In genomic region chr19:37468961-37469777, GRCh38 we compare ENCODE assay signal across 8 cellular contexts. TPM values are rescaled to one million over a fixed set of nuclear protein-coding genes. Genes with fewer than 3 reads are reported as not detected.
DNase-seq lines count a peak whose midpoint lies in the region; ATAC-seq, FAIRE-seq and TF ChIP-seq lines count a peak whose summit lies in the region.

ZNF570 (plus strand) TSS chr19:37469356; CDS start chr19:37470355, 999 bp downstream.

- ATAC-seq in GM18861 (IDR thresholded peaks at IDR 0.05; ENCODE audit: unreplicated experiment): peak; percentile 63
- peak; percentile 57 for ATAC-seq in HG03108 (IDR thresholded peaks at IDR 0.05; ENCODE audit: unreplicated experiment)
- ATAC-seq in HepG2: peak; percentile 87

- CTCF ChIA-PET in HepG2 (lab: Yijun Ruan, JAX; ENCODE audit: low intra/inter-chr PET ratio, low total read pairs): no interaction called here

- H3K9me3 Mint-ChIP-seq in dendritic cell treated with granulocyte-macrophage colony-stimulating factor and Interleukin-4, amounts not matched to agents 40 ng/mL and 50 ng/mL, for 4 days: peaks cover 20% of the 10 kb centered on the region

- H3K79me2 ChIP-seq in HepG2 (ENCODE audit: insufficient read depth, low read length): no peaks in the 10 kb centered on the region

- H3K36me3 ChIP-seq in HepG2 (replicated peaks in 1 of 2; ENCODE audit: control insufficient read depth in 1 of 2, insufficient read depth in 2 of 2, low read length in 2 of 2): peaks cover 0 to 5% of the 10 kb centered on the region in 2 experiments; a peak in 1 of 5 replicates

- no peak for TF ChIP-seq CTCF in HepG2 (CRISPR knock-in tag; IDR thresholded peaks at IDR 0.05)

- H4K20me1 ChIP-seq in HepG2 (ENCODE audit: insufficient read depth, low read length): no peaks in the 10 kb centered on the region

- H3K27ac Mint-ChIP-seq in dendritic cell treated with granulocyte-macrophage colony-stimulating factor and Interleukin-4, amounts not matched to agents 40 ng/mL and 50 ng/mL, for 4 days: peak within 1 kb of the TSS; percentile 92

- intact Hi-C loops in dendritic cell treated with granulocyte-macrophage colony-stimulating factor and Interleukin-4, amounts not matched to agents 40 ng/mL and 50 ng/mL, for 4 days (cut with micrococcal nuclease): loop anchor here (2.0 to 10.0 kb wide), 4 partner anchors 126 to 802 kb away; partner anchors contain the start of genes ZNF383, ZNF461, ZNF540 and ZNF571
- intact Hi-C loops in HepG2 (cut with micrococcal nuclease; ENCODE audit: unreplicated experiment): loop anchor here (5.0 to 10.0 kb wide), 4 partner anchors 97 to 552 kb away; partner anchors contain the start of genes ZFP30, ZNF527, ZNF568 and ZNF829

- peak; percentile 77 to 85 for TF ChIP-seq POLR2A in HepG2 (IDR thresholded peaks at IDR 0.05; ENCODE audit: insufficient read depth in 1 of 2, low read depth in 2 of 2, low read length in 2 of 2)

- H3K36me3 Mint-ChIP-seq in dendritic cell treated with granulocyte-macrophage colony-stimulating factor and Interleukin-4, amounts not matched to agents 40 ng/mL and 50 ng/mL, for 4 days (ENCODE audit: low read depth): peaks cover 50% of the 10 kb centered on the region

- H3K4me2 ChIP-seq in HepG2 (ENCODE audit: low read depth, low read length): peak within 1 kb of the TSS; percentile 83

- DNase-seq in 8988T (peak; percentile 70), NCI-H510A (lab: John Stamatoyannopoulos, UW) (peak; percentile 85), HepG2 (ENCODE audit: low spot score) (peak; percentile 72)
- peak; percentile 86 for DNase-seq in activated CD4-positive, alpha-beta T cell treated with anti-CD3 and anti-CD28 coated beads, Interleukin-2, amount 50 U/mL, for 1 hour
- DNase-seq in stimulated activated CD4-positive, alpha-beta T cell treated with anti-CD3 and anti-CD28 coated beads, Interleukin-2, amount 100 ng/mL, for 4 hours (ENCODE audit: low read depth): peak; percentile 81

- TF ChIP-seq RAD21 in HepG2 (CRISPR knock-in tag; IDR thresholded peaks at IDR 0.05): no peak

- H3K4me3 Mint-ChIP-seq in dendritic cell treated with granulocyte-macrophage colony-stimulating factor and Interleukin-4, amounts not matched to agents 40 ng/mL and 50 ng/mL, for 4 days: peak within 1 kb of the TSS; percentile 96

- POLR2A ChIA-PET in HepG2 (lab: Yijun Ruan, JAX): interaction anchor here (0.7 to 1.5 kb wide), 7 partner anchors 98 to 803 kb away, joined by 3 to 7 read pairs (median 3); partner anchors contain the start of genes ZNF345, ZNF461, ZNF527 and ZNF540

- peak; percentile 71 for FAIRE-seq in HepG2 (lab: Jason Lieb, UNC)

- TF ChIP-seq EP300 in HepG2 (IDR thresholded peaks at IDR 0.05; ENCODE audit: low read depth in 2 of 2, low read length in 2 of 2): no peak
- TF ChIP-seq EP300 in HepG2 (CRISPR knock-in tag; IDR thresholded peaks at IDR 0.05; ENCODE audit: borderline replicate concordance): no peak

- in situ Hi-C loops in HepG2 (cut with HindIII; ENCODE audit: extremely low pct_ligation_motif_present, low pct_unique_long_range_greater_than_20kb): no loop called here

- WGBS in HepG2 (ENCODE audit: low lambda C conversion rate): 83% methylated on average over 11 of the region's 63 CpGs

- peaks cover 30% of the 10 kb centered on the region for H3K4me1 ChIP-seq in HepG2 (ENCODE audit: insufficient read depth, low read length)

- no peaks in the 10 kb centered on the region; a peak in 1 of 5 replicates for H3K27me3 ChIP-seq in HepG2 (ENCODE audit: control insufficient read depth in 1 of 2, insufficient read depth in 2 of 2, low read length in 2 of 2)

- H3K9ac ChIP-seq in HepG2 (ENCODE audit: insufficient read depth, low read depth, low read length): peak within 1 kb of the TSS; percentile 72

- H2AFZ ChIP-seq in HepG2 (ENCODE audit: low read length): peak within 1 kb of the TSS; percentile 73

- peaks cover 23% of the 10 kb centered on the region for H3K4me1 Mint-ChIP-seq in dendritic cell treated with granulocyte-macrophage colony-stimulating factor and Interleukin-4, amounts not matched to agents 40 ng/mL and 50 ng/mL, for 4 days (ENCODE audit: low read depth)

- no peaks in the 10 kb centered on the region for H3K27me3 Mint-ChIP-seq in dendritic cell treated with granulocyte-macrophage colony-stimulating factor and Interleukin-4, amounts not matched to agents 40 ng/mL and 50 ng/mL, for 4 days

- peak within 1 kb of the TSS; percentile 80 to 94 (median 85) for H3K4me3 ChIP-seq in HepG2 (replicated peaks in 1 of 3; ENCODE audit: insufficient read depth in 1 of 3, low read depth in 2 of 3, low read length in 3 of 3)

- peak within 1 kb of the TSS; percentile 89 for H3K27ac ChIP-seq in HepG2 (ENCODE audit: extremely low read length, insufficient read depth, low read length)

- BruUV-seq in HepG2 (replicated peaks; lab: Mats Ljungman, UMichigan): no TSS peak

- peaks cover 26% of the 10 kb centered on the region for H3K9me3 ChIP-seq in HepG2 (ENCODE audit: low read length)

TF ChIP-seq in HepG2, 621 proteins besides CTCF, POLR2A, EP300 and RAD21 (continues in another document):
- TF ChIP-seq ZNF879 (CRISPR knock-in tag; IDR thresholded peaks at IDR 0.05): 0 out of 2 replicates have a peak, but pooled peaks have one; percentile 60
- TF ChIP-seq SPEN (CRISPR knock-in tag; IDR thresholded peaks at IDR 0.05; ENCODE audit: low read depth): peak; percentile 80
- TF ChIP-seq RBFOX2 (IDR thresholded peaks at IDR 0.05; ENCODE audit: low read depth, low read length): peak; percentile 78
- 0 out of 2 replicates have a peak, but pooled peaks have one; percentile 69 for TF ChIP-seq PAX8 (CRISPR knock-in tag; IDR thresholded peaks at IDR 0.05; ENCODE audit: borderline replicate concordance)
- TF ChIP-seq XBP1 (CRISPR knock-in tag; IDR thresholded peaks at IDR 0.05): 0 out of 2 replicates have a peak, but pooled peaks have one; percentile 33
- peak; percentile 79 for TF ChIP-seq KMT2A (CRISPR knock-in tag; IDR thresholded peaks at IDR 0.05)
- TF ChIP-seq ZNF614 (CRISPR knock-in tag; IDR thresholded peaks at IDR 0.05; ENCODE audit: borderline replicate concordance): peak; percentile 48; the same call in 1 of the 2 replicates
- peak; percentile 39; the same call in 1 of the 2 replicates for TF ChIP-seq FOXP4 (CRISPR knock-in tag; IDR thresholded peaks at IDR 0.05)
- TF ChIP-seq SP5 (CRISPR knock-in tag; IDR thresholded peaks at IDR 0.05; ENCODE audit: borderline replicate concordance, low read depth): 0 out of 2 replicates have a peak, but pooled peaks have one; percentile 8
- no peak for TF ChIP-seq TRIM22 (IDR thresholded peaks at IDR 0.05)
- no peak for TF ChIP-seq ZSCAN21 (CRISPR knock-in tag; IDR thresholded peaks at IDR 0.05; ENCODE audit: borderline replicate concordance)
- peak; percentile 71; the same call in 1 of the 2 replicates for TF ChIP-seq YEATS4 (CRISPR knock-in tag; IDR thresholded peaks at IDR 0.05; ENCODE audit: borderline replicate concordance)

RNA-seq across cellular contexts. Expression of gene ZNF570, which starts in this region (rescaled TPM):
- 4.4 and 6.0 TPM in 2 replicates for total RNA-seq in HepG2 (2016; rRNA removed; fragmentation: Illumina TruSeq; extraction: Trizol)
- 0.88 and 0.91 TPM in 2 replicates for total RNA-seq in HepG2 (2016; cell fraction: cytosol; rRNA removed; fragmentation: Illumina TruSeq; extraction: Trizol; ENCODE audit: low read depth)
- total RNA-seq in HepG2 (2016; cell fraction: insoluble cytoplasmic fraction; rRNA removed; fragmentation: Illumina TruSeq; extraction: Trizol): 3.9 and 4.9 TPM in 2 replicates
- total RNA-seq in HepG2 (2016; cell fraction: membrane; rRNA removed; fragmentation: Illumina TruSeq; extraction: Trizol): 2.0 TPM in 2 replicates
- total RNA-seq in HepG2 (2016; cell fraction: nucleus; rRNA removed; fragmentation: Illumina TruSeq; extraction: Trizol): 4.0 and 4.2 TPM in 2 replicates
- 1.0 and 1.4 TPM in 2 replicates for polyA plus RNA-seq in HepG2 (2011; rRNA removed)
- 0.40 and 0.65 TPM in 2 replicates for polyA plus RNA-seq in HepG2 (2011; cell fraction: cytosol; rRNA removed)
- polyA plus RNA-seq in HepG2 (2011; cell fraction: nucleus; rRNA removed): 1.1 and 1.6 TPM in 2 replicates
- polyA plus RNA-seq in HepG2 (2012): 1.1 and 2.4 TPM in 2 replicates
- polyA plus RNA-seq in HepG2 (2016; cell fraction: cytosol; fragmentation: Illumina TruSeq; extraction: Trizol; ENCODE audit: low read depth): 0.24 and 0.25 TPM in 2 replicates
- 2.4 and 2.5 TPM in 2 replicates for polyA plus RNA-seq in HepG2 (2016; cell fraction: insoluble cytoplasmic fraction; fragmentation: Illumina TruSeq; extraction: Trizol; ENCODE audit: low read depth)
- 0.48 and 0.62 TPM in 2 replicates for polyA plus RNA-seq in HepG2 (2016; cell fraction: membrane; fragmentation: Illumina TruSeq; extraction: Trizol; ENCODE audit: low read depth)
- 2.8 and 3.2 TPM in 2 replicates for polyA plus RNA-seq in HepG2 (2016; cell fraction: nucleus; fragmentation: Illumina TruSeq; extraction: Trizol; ENCODE audit: insufficient read depth, low read depth)
- 1.6 TPM in 1 of 2 replicates, not detected in the other for polyA minus RNA-seq in HepG2 (2011; rRNA and poly(A)+ RNA removed; ENCODE audit: low replicate concordance)
- 0.62 and 3.3 TPM in 2 replicates for polyA minus RNA-seq in HepG2 (2011; cell fraction: cytosol; rRNA and poly(A)+ RNA removed)
- 5.0 and 8.3 TPM in 2 replicates for polyA minus RNA-seq in HepG2 (2011; cell fraction: nucleus; rRNA and poly(A)+ RNA removed)

Comparison
In these comparisons a context has a peak if more than half of its experiments do, and no peak if none do; other contexts are left out.
1. Peak in every context shown above with its lines: DNase-seq, ATAC-seq, H3K4me3 ChIP-seq and H3K27ac ChIP-seq.